8 cellular contexts compared by ENCODE assay signal in genomic region chr7:73683056-73683915, GRCh38. TPM values are rescaled to one million over a fixed set of nuclear protein-coding genes. Genes with fewer than 3 reads are reported as not detected.
DNase-seq lines count a peak whose midpoint lies in the region; ATAC-seq and TF ChIP-seq lines count a peak whose summit lies in the region.

A gene with protein sequence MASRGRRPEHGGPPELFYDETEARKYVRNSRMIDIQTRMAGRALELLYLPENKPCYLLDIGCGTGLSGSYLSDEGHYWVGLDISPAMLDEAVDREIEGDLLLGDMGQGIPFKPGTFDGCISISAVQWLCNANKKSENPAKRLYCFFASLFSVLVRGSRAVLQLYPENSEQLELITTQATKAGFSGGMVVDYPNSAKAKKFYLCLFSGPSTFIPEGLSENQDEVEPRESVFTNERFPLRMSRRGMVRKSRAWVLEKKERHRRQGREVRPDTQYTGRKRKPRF (plus strand): TSS chr7:73683597. CDS start chr7:73683626, 29 bp downstream.
TSS of gene DNAJC30 (minus strand) at chr7:73683453. CDS start at chr7:73683423, 30 bp downstream.

- peak within 1 kb of the TSS; percentile 96 for H3K4me2 ChIP-seq in PC-3 (ENCODE audit: low read length)

- DNase-seq in DMS53 (lab: John Stamatoyannopoulos, UW) (peak; percentile 99), PC-3 (peak; percentile 86)
- peak; percentile 92 for DNase-seq in Jurkat, Clone E6-1 (ENCODE audit: low read depth, low spot score)
- DNase-seq in activated T-cell treated with anti-CD3 and anti-CD28 coated beads, Interleukin-2, amount 50 U/mL, for 24 hours = peak; percentile 95
- DNase-seq in stimulated activated CD8-positive, alpha-beta memory T cell treated with anti-CD3 and anti-CD28 coated beads, Interleukin-7, amount 100 ng/mL, for 24 hours (ENCODE audit: low read depth) = peak; percentile 97

- H3K4me3 ChIP-seq in Jurkat, Clone E6-1 (ENCODE audit: low read length) = peak within 1 kb of the TSS; percentile 80
- H3K4me3 ChIP-seq in PC-3 (ENCODE audit: low read length) = peak within 1 kb of the TSS; percentile 97
- H3K4me3 ChIP-seq in muscle layer of duodenum (ENCODE audit: low read depth in 1 of 2, low read length in 2 of 2) = peak within 1 kb of the TSS; percentile 93 to 97

- H3K36me3 Mint-ChIP-seq in activated T-cell treated with anti-CD3 and anti-CD28 coated beads, Interleukin-2, amount 50 U/mL, for 24 hours (ENCODE audit: low read depth) = peaks cover 74% of the 10 kb centered on the region

- peaks cover 14% of the 10 kb centered on the region for H4K20me1 ChIP-seq in PC-3 (ENCODE audit: low read length)

- H3K79me2 ChIP-seq in PC-3 (ENCODE audit: low read length) = peaks cover 93% of the 10 kb centered on the region

- H2AFZ ChIP-seq in PC-3 (ENCODE audit: low read length) = peak within 1 kb of the TSS; percentile 88

- H3K9me3 ChIP-seq in PC-3 (ENCODE audit: low read length) = no peaks in the 10 kb centered on the region
- no peaks in the 10 kb centered on the region for H3K9me3 ChIP-seq in muscle layer of duodenum (ENCODE audit: control insufficient read depth in 1 of 2, low read length in 2 of 2)

- H3K27me3 ChIP-seq in PC-3 (ENCODE audit: low read length) (no peaks in the 10 kb centered on the region), muscle layer of duodenum (ENCODE audit: low read depth, low read length) (no peaks in the 10 kb centered on the region)

- BruUV-seq in PC-3 (replicated peaks; lab: Mats Ljungman, UMichigan) = no TSS peak

- CTCF ChIA-PET in PC-3 (lab: Charles Lee) = no interaction called here

- peak within 1 kb of the TSS; percentile 46 for H3K27ac ChIP-seq in PC-3 (ENCODE audit: low read length)
- peak within 1 kb of the TSS; percentile 84 for H3K27ac ChIP-seq in muscle layer of duodenum (ENCODE audit: low read length)

- ATAC-seq in GM21717 (IDR thresholded peaks at IDR 0.05; ENCODE audit: unreplicated experiment) (peak; percentile 79), PC-3 (peak; percentile 83), esophagus mucosa (peak; percentile 98)

- intact Hi-C loops in PC-3 (cut with micrococcal nuclease) = loop anchor here (2.0 kb wide), 1 partner anchor 22 kb away; no protein-coding TSS in a partner anchor

- no peaks in the 10 kb centered on the region for H3K9me3 Mint-ChIP-seq in activated T-cell treated with anti-CD3 and anti-CD28 coated beads, Interleukin-2, amount 50 U/mL, for 24 hours

- peaks cover 49% of the 10 kb centered on the region for H3K4me1 Mint-ChIP-seq in activated T-cell treated with anti-CD3 and anti-CD28 coated beads, Interleukin-2, amount 50 U/mL, for 24 hours (ENCODE audit: low read depth)

- H3K9me2 ChIP-seq in PC-3 (replicated peaks; ENCODE audit: low read length) = no peaks in the 10 kb centered on the region

- POLR2A ChIA-PET in PC-3 (lab: Charles Lee; ENCODE audit: unreplicated experiment) = interaction anchor here (0.5 kb wide), 1 partner anchor 24 kb away, joined by 6 read pairs; no protein-coding TSS in a partner anchor

- no peaks in the 10 kb centered on the region for H3K27me3 Mint-ChIP-seq in activated T-cell treated with anti-CD3 and anti-CD28 coated beads, Interleukin-2, amount 50 U/mL, for 24 hours

- peak within 1 kb of the TSS; percentile 96 for H3K9ac ChIP-seq in PC-3 (ENCODE audit: low read length)

- H3K27ac Mint-ChIP-seq in activated T-cell treated with anti-CD3 and anti-CD28 coated beads, Interleukin-2, amount 50 U/mL, for 24 hours = peak within 1 kb of the TSS; percentile 98

- TF ChIP-seq CTCF in PC-3 (conservative IDR thresholded peaks at IDR 0.05; ENCODE audit: low read depth, low read length) = no peak

- H3K36me3 ChIP-seq in PC-3 (ENCODE audit: low read depth, low read length) (peaks cover 20% of the 10 kb centered on the region; the same call in 1 of the 2 replicates), muscle layer of duodenum (ENCODE audit: control insufficient read depth in 1 of 2, insufficient read depth in 2 of 2, low read length in 2 of 2) (peaks cover 6 to 27% of the 10 kb centered on the region in 2 donors)

- peak within 1 kb of the TSS; percentile 99 for H3K4me3 Mint-ChIP-seq in activated T-cell treated with anti-CD3 and anti-CD28 coated beads, Interleukin-2, amount 50 U/mL, for 24 hours

- H3F3A ChIP-seq in PC-3 (ENCODE audit: low read length, unreplicated experiment) = no peaks in the 10 kb centered on the region

- H3K4me1 ChIP-seq in PC-3 (ENCODE audit: insufficient read depth, low read length) (peaks cover 19% of the 10 kb centered on the region), muscle layer of duodenum (ENCODE audit: control insufficient read depth in 1 of 2, insufficient read depth in 2 of 2, low read length in 2 of 2) (peaks cover 10 to 35% of the 10 kb centered on the region in 2 donors)

RNA-seq across cellular contexts. Expression of the first gene that starts in this region (rescaled TPM):
- 181 TPM for polyA plus RNA-seq in Jurkat, Clone E6-1 (2012; ENCODE audit: insufficient read depth, insufficient read length)
- total RNA-seq in PC-3 (2014; rRNA removed) (124 and 138 TPM in 2 replicates), esophagus mucosa (39.2 TPM)

RNA-seq across cellular contexts. Expression of gene DNAJC30, which starts in this region (rescaled TPM):
- polyA plus RNA-seq in Jurkat, Clone E6-1 (2012; ENCODE audit: insufficient read depth, insufficient read length) = 6.7 TPM
- 2.9 and 4.8 TPM in 2 replicates for total RNA-seq in PC-3 (2014; rRNA removed)
- total RNA-seq in esophagus mucosa = 7.3 TPM

Comparison
In these comparisons a context has a peak if more than half of its experiments do, and no peak if none do; other contexts are left out.
1. Peak in every context shown above with its lines: DNase-seq, ATAC-seq, H3K4me3 ChIP-seq and H3K27ac ChIP-seq.